In the genomic region with DNA sequence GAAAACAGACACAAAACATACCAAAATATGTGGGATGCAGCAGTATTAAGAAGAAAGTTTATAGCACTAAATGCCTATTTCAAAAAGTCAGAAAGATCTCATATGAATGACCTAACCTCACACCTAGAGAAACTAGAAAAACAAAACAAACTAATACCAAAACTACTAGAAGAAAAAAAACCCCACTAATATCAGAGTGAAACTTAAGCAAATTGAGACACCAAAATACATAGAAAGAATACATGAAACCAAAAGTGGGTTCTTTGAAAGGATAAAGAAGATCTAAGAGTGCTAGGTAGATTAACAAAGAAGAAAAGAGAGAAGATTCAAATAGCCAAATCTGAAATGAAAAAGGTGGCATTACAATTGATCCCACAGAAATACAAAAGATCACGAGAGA, we compare ENCODE assay signal across 12 cellular contexts.
A peak's percentile ranks its signal among the peaks of the same experiment; 100 is the strongest.
DNase-seq lines count a peak whose midpoint lies in the region; ATAC-seq and TF ChIP-seq lines count a peak whose summit lies in the region.
"Had no signal": no experiment of that assay in that cellular context is flagged by ENCODE, and none has a peak within 500 bp of the region (broad histone marks: within the 10 kb centered on the region; RNA-seq: fewer than 3 reads in every experiment).

No MANE protein-coding gene starts in this region.

- TF ChIP-seq CTCF in suprapubic skin (IDR thresholded peaks at IDR 0.05) = no peak

- H3K36me3 ChIP-seq in suprapubic skin (no peaks in the 10 kb centered on the region), SJCRH30 (no peaks in the 10 kb centered on the region)
- H3K36me3 ChIP-seq: BLaER1 treated with 17β-estradiol and CSF1 and Interleukin-3, amounts not matched to agents 10 nM and 100 nM had no signal

- DNase-seq in H4 (ENCODE audit: low spot score) (no peak), suprapubic skin (ENCODE audit: low spot score in 2 of 2) (no peak), SJCRH30 (no peak)
- no peak for DNase-seq in activated CD4-positive, alpha-beta T cell treated with anti-CD3 and anti-CD28 coated beads for 4 hours
- DNase-seq: midbrain, posterior cingulate gyrus had no signal

- WGBS in suprapubic skin = 85% methylated on average over 1 of the region's 1 CpG

- H3K27ac ChIP-seq in suprapubic skin (no peak overlapping the region), SJCRH30 (no peak overlapping the region)
- H3K27ac ChIP-seq: BLaER1 treated with 17β-estradiol and CSF1 and Interleukin-3, amounts not matched to agents 10 nM and 100 nM; KMS-11 had no signal

- no peaks in the 10 kb centered on the region for H3K4me1 ChIP-seq in suprapubic skin
- H3K4me1 ChIP-seq in SJCRH30 = no peaks in the 10 kb centered on the region

- peak; percentile 82 for ATAC-seq in GM18858 (IDR thresholded peaks at IDR 0.05; ENCODE audit: unreplicated experiment)
- peak; percentile 81 for ATAC-seq in GM21390 (IDR thresholded peaks at IDR 0.05; ENCODE audit: unreplicated experiment)
- peak; percentile 74 for ATAC-seq in HG02943 (IDR thresholded peaks at IDR 0.05; ENCODE audit: low read depth, unreplicated experiment)
- ATAC-seq in HG03520 (IDR thresholded peaks at IDR 0.05; ENCODE audit: unreplicated experiment) = peak; percentile 50

- TF ChIP-seq EP300 in suprapubic skin (IDR thresholded peaks at IDR 0.05) = no peak

- no peak for TF ChIP-seq POLR2A in suprapubic skin (IDR thresholded peaks at IDR 0.05)

- H3K4me3 ChIP-seq in suprapubic skin = no peak overlapping the region
- H3K4me3 ChIP-seq in SJCRH30 = no peak overlapping the region
- H3K4me3 ChIP-seq: BLaER1 treated with 17β-estradiol and CSF1 and Interleukin-3, amounts not matched to agents 10 nM and 100 nM had no signal

- H3K27me3 ChIP-seq in suprapubic skin (no peaks in the 10 kb centered on the region), SJCRH30 (no peaks in the 10 kb centered on the region)
- H3K27me3 ChIP-seq: BLaER1 treated with 17β-estradiol and CSF1 and Interleukin-3, amounts not matched to agents 10 nM and 100 nM had no signal

- H3K9me3 ChIP-seq in suprapubic skin (peaks cover 4% of the 10 kb centered on the region), SJCRH30 (replicated peaks) (no peaks in the 10 kb centered on the region)
